ENCODE assay signal across 1 cellular context in the genomic region with DNA sequence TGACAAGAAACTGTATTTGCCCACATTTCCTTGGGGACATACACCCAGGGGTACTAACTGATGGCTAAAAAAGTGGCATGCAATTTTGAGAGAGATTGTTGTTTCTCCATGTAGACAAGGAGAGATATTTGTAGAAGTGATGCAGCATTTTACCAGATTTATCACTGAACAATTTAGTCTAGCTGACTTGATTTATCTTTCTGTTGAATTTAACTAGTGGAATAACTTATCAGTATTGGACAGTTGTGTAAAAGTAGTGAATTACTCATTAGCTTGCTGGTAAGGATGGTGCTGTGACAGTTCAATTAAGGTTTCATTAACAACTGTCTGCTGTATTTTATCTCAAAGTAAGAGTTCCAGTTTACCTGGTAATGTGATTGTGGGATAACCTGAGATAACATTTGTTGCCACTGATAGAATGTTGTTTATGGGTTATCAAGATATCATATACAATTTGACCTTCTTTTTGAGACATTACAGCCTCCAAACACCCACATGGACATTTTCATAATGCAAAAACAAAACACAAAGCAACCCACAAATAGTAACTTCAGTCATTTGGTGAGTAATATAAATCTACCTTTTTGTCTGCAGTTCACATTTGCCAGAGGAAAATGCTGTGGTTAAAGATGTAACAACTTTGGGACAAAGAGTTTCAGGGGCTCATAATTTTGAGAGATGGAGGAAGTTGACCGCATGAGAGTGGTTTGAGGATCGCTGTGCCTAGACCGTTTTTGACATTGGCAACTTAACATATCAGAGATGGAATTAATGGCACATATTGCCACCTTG.
TF ChIP-seq lines count a peak whose summit lies in the region.

No MANE protein-coding gene starts in this region.

TF ChIP-seq in HepG2, 621 proteins besides CTCF, POLR2A, EP300 and RAD21:
- TF ChIP-seq ZFP1 (CRISPR knock-in tag; IDR thresholded peaks at IDR 0.05) (no peak), SMAD9 (CRISPR knock-in tag; IDR thresholded peaks at IDR 0.05) (no peak), AHR (CRISPR knock-in tag; IDR thresholded peaks at IDR 0.05) (no peak), ZNF605 (CRISPR knock-in tag; IDR thresholded peaks at IDR 0.05) (no peak), SATB2 (CRISPR knock-in tag; IDR thresholded peaks at IDR 0.05) (no peak), ZEB1 (IDR thresholded peaks at IDR 0.05; ENCODE audit: insufficient replicate concordance, low read depth) (no peak)
- TF ChIP-seq, protein P1, sequence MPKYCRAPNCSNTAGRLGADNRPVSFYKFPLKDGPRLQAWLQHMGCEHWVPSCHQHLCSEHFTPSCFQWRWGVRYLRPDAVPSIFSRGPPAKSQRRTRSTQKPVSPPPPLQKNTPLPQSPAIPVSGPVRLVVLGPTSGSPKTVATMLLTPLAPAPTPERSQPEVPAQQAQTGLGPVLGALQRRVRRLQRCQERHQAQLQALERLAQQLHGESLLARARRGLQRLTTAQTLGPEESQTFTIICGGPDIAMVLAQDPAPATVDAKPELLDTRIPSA (CRISPR knock-in tag; IDR thresholded peaks at IDR 0.05; ENCODE audit: borderline replicate concordance), result no peak
- TF ChIP-seq, protein P2, sequence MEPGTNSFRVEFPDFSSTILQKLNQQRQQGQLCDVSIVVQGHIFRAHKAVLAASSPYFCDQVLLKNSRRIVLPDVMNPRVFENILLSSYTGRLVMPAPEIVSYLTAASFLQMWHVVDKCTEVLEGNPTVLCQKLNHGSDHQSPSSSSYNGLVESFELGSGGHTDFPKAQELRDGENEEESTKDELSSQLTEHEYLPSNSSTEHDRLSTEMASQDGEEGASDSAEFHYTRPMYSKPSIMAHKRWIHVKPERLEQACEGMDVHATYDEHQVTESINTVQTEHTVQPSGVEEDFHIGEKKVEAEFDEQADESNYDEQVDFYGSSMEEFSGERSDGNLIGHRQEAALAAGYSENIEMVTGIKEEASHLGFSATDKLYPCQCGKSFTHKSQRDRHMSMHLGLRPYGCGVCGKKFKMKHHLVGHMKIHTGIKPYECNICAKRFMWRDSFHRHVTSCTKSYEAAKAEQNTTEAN (CRISPR knock-in tag; conservative IDR thresholded peaks at IDR 0.05), result no peak
